In genomic region chr12:51183816-51184215, GRCh38 we compare ENCODE assay signal across 12 cellular contexts. TPM values are rescaled to one million over a fixed set of nuclear protein-coding genes. Genes with fewer than 3 reads are reported as not detected.
A peak's percentile ranks its signal among the peaks of the same experiment; 100 is the strongest.
DNase-seq lines count a peak whose midpoint lies in the region; ATAC-seq, FAIRE-seq and TF ChIP-seq lines count a peak whose summit lies in the region.
"Had no signal": no experiment of that assay in that cellular context is flagged by ENCODE, and none has a peak within 500 bp of the region (broad histone marks: within the 10 kb centered on the region; RNA-seq: fewer than 3 reads in every experiment).

No MANE protein-coding gene starts in this region.

- 56% methylated on average over 3 of the region's 3 CpGs for WGBS in A549 (ENCODE audit: missing lambda C conversion rate)
- 47% methylated on average over 3 of the region's 3 CpGs for WGBS in lower leg skin, 2 donors

- no peak for TF ChIP-seq RAD21 in A549 (conservative IDR thresholded peaks at IDR 0.05 in 1 of 2, IDR thresholded peaks at IDR 0.05 in 1 of 2)

- no peaks in the 10 kb centered on the region for H3K36me3 ChIP-seq in kidney (ENCODE audit: control insufficient read depth in 1 of 2, insufficient read depth in 2 of 2, low read length in 2 of 2)

- FAIRE-seq in A549 (lab: Jason Lieb, UNC) (no peak), kidney (lab: Jason Lieb, UNC) (no peak)

- H3K27ac Mint-ChIP-seq in WTC11 = no peak overlapping the region
- no peak overlapping the region for H3K27ac Mint-ChIP-seq in activated T-helper 17 cell treated with anti-CD3 and anti-CD28 coated beads, Interleukin-2, amount 50 U/mL, for 72 hours
- no peak overlapping the region for H3K27ac Mint-ChIP-seq in activated naive CD8-positive, alpha-beta T cell treated with anti-CD3 and anti-CD28 coated beads, Interleukin-2, amount 50 U/mL, for 24 hours

- H3K9me3 Mint-ChIP-seq in WTC11 = no peaks in the 10 kb centered on the region
- no peaks in the 10 kb centered on the region for H3K9me3 Mint-ChIP-seq in activated T-helper 17 cell treated with anti-CD3 and anti-CD28 coated beads, Interleukin-2, amount 50 U/mL, for 72 hours
- H3K9me3 Mint-ChIP-seq in activated naive CD8-positive, alpha-beta T cell treated with anti-CD3 and anti-CD28 coated beads, Interleukin-2, amount 50 U/mL, for 24 hours = no peaks in the 10 kb centered on the region

- intact Hi-C loops in kidney (cut with DNase I) (no loop called here), lower leg skin (cut with DNase I; ENCODE audit: low total_unique reads) (no loop called here)

- H3K4me3 ChIP-seq in A549 (no peak overlapping the region), kidney (ENCODE audit: low read length in 2 of 2) (no peak overlapping the region), lower leg skin (ENCODE audit: low read depth, poor library complexity, severe bottlenecking) (no peak overlapping the region)
- H3K4me3 ChIP-seq: gastroesophageal sphincter, skin epidermis had no signal

- DNase-seq in A549 (ENCODE audit: low read depth in 1 of 2, low spot score in 1 of 2) (no peak), NCI-H1092 treated with DMSO at 0.1 percent for 48 hours (lab: John Stamatoyannopoulos, UW) (peak; percentile 71), WTC11 (ENCODE audit: low spot score) (peak; percentile 26), kidney (peak; percentile 87), lower leg skin (ENCODE audit: low spot score in 2 of 2) (no peak)
- no peak for DNase-seq in activated naive CD8-positive, alpha-beta T cell treated with anti-CD3 and anti-CD28 coated beads, Interleukin-2, amount 50 U/mL, for 24 hours
- DNase-seq: AML-193 had no signal

- H3K27me3 Mint-ChIP-seq in WTC11 (ENCODE audit: low read depth) = no peaks in the 10 kb centered on the region
- H3K27me3 Mint-ChIP-seq in activated T-helper 17 cell treated with anti-CD3 and anti-CD28 coated beads, Interleukin-2, amount 50 U/mL, for 72 hours = no peaks in the 10 kb centered on the region
- H3K27me3 Mint-ChIP-seq in activated naive CD8-positive, alpha-beta T cell treated with anti-CD3 and anti-CD28 coated beads, Interleukin-2, amount 50 U/mL, for 24 hours = no peaks in the 10 kb centered on the region

- TF ChIP-seq CTCF in A549 (IDR thresholded peaks at IDR 0.05) (no peak), WTC11 (IDR thresholded peaks at IDR 0.05) (no peak), kidney (IDR thresholded peaks at IDR 0.05; ENCODE audit: borderline replicate concordance, extremely low read depth, insufficient read depth) (no peak), lower leg skin (IDR thresholded peaks at IDR 0.05) (no peak)

- H3K4me1 Mint-ChIP-seq in WTC11 = no peaks in the 10 kb centered on the region
- H3K4me1 Mint-ChIP-seq in activated T-helper 17 cell treated with anti-CD3 and anti-CD28 coated beads, Interleukin-2, amount 50 U/mL, for 72 hours = no peaks in the 10 kb centered on the region
- peaks cover 2% of the 10 kb centered on the region for H3K4me1 Mint-ChIP-seq in activated naive CD8-positive, alpha-beta T cell treated with anti-CD3 and anti-CD28 coated beads, Interleukin-2, amount 50 U/mL, for 24 hours

- H3K9ac ChIP-seq in kidney (ENCODE audit: low read length in 2 of 2) = no peak overlapping the region

- TF ChIP-seq POLR2A in A549 (IDR thresholded peaks at IDR 0.05; ENCODE audit: low read length) = no peak
- no peak for TF ChIP-seq POLR2A in lower leg skin (IDR thresholded peaks at IDR 0.05)

- H3K27ac ChIP-seq in A549 = no peak overlapping the region
- H3K27ac ChIP-seq in kidney (ENCODE audit: low read depth in 2 of 2, low read length in 2 of 2) = no peak overlapping the region
- H3K27ac ChIP-seq: gastroesophageal sphincter, HL-60, skin epidermis had no signal

- H3K9me3 ChIP-seq in A549 (no peaks in the 10 kb centered on the region), kidney (ENCODE audit: control insufficient read depth in 1 of 2, low read length in 2 of 2) (no peaks in the 10 kb centered on the region)
- H3K9me3 ChIP-seq: gastroesophageal sphincter had no signal

- H3K36me3 Mint-ChIP-seq in WTC11 = no peaks in the 10 kb centered on the region
- H3K36me3 Mint-ChIP-seq in activated T-helper 17 cell treated with anti-CD3 and anti-CD28 coated beads, Interleukin-2, amount 50 U/mL, for 72 hours (ENCODE audit: low read depth) = no peaks in the 10 kb centered on the region
- no peaks in the 10 kb centered on the region for H3K36me3 Mint-ChIP-seq in activated naive CD8-positive, alpha-beta T cell treated with anti-CD3 and anti-CD28 coated beads, Interleukin-2, amount 50 U/mL, for 24 hours (ENCODE audit: low read depth)

- H3K4me2 ChIP-seq in A549 = no peak overlapping the region

- ATAC-seq in A549 (peak; percentile 47 to 54; a peak in 3 of 6 replicates), WTC11 (peak; percentile 41; the same call in 1 of the 2 replicates), HG03095 (IDR thresholded peaks at IDR 0.05; ENCODE audit: unreplicated experiment) (no peak)
- no peak for ATAC-seq in activated T-helper 17 cell treated with anti-CD3 and anti-CD28 coated beads, Interleukin-2, amount 50 U/mL, for 72 hours (replicated peaks)
- ATAC-seq in activated naive CD8-positive, alpha-beta T cell treated with anti-CD3 and anti-CD28 coated beads, Interleukin-2, amount 50 U/mL, for 24 hours = no peak
- ATAC-seq: gastroesophageal sphincter had no signal

- POLR2A ChIA-PET in A549 (lab: Yijun Ruan, JAX) (no interaction called here), WTC11 (lab: Charles Lee) (interaction anchor here (1.0 kb wide), 1 partner anchor 101 kb away, joined by 6 read pairs; the partner anchor contains the start of gene CSRNP2)

- H3K4me1 ChIP-seq in A549 (no peaks in the 10 kb centered on the region), kidney (ENCODE audit: control insufficient read depth in 1 of 2, insufficient read depth in 1 of 2, low read depth in 1 of 2, low read length in 2 of 2) (peaks cover 4 to 10% of the 10 kb centered on the region in 2 donors)

- CTCF ChIA-PET in A549 (lab: Yijun Ruan, JAX) = interaction anchor here (1.0 kb wide), 1 partner anchor 8 kb away, joined by 3 read pairs; no protein-coding TSS in a partner anchor
- CTCF ChIA-PET in WTC11 (lab: Charles Lee) = interaction anchor here (0.6 to 1.1 kb wide), 4 partner anchors 34 to 394 kb away, joined by 3 to 4 read pairs (median 3); partner anchors contain the start of gene POU6F1

- TF ChIP-seq EP300 in A549 (IDR thresholded peaks at IDR 0.05) = no peak

- no peak overlapping the region for H3K4me3 Mint-ChIP-seq in WTC11
- H3K4me3 Mint-ChIP-seq in activated T-helper 17 cell treated with anti-CD3 and anti-CD28 coated beads, Interleukin-2, amount 50 U/mL, for 72 hours = no peak overlapping the region
- H3K4me3 Mint-ChIP-seq in activated naive CD8-positive, alpha-beta T cell treated with anti-CD3 and anti-CD28 coated beads, Interleukin-2, amount 50 U/mL, for 24 hours = no peak overlapping the region

TF ChIP-seq in A549, 52 proteins besides CTCF, POLR2A, EP300 and RAD21:
- TF ChIP-seq FOXS1 (CRISPR knock-in tag; IDR thresholded peaks at IDR 0.05) (no peak), EHMT2 (IDR thresholded peaks at IDR 0.05; ENCODE audit: low read depth) (no peak)
TF ChIP-seq in A549: peak in this region for 0.

TF ChIP-seq in WTC11, 78 proteins besides CTCF, POLR2A, EP300 and RAD21 (continues in another document):
- TF ChIP-seq MYBL2 (CRISPR knock-in tag; IDR thresholded peaks at IDR 0.05) (no peak), JAZF1 (CRISPR knock-in tag; IDR thresholded peaks at IDR 0.05) (no peak), SMAD4 (CRISPR knock-in tag; IDR thresholded peaks at IDR 0.05) (no peak), USF2 (CRISPR knock-in tag; IDR thresholded peaks at IDR 0.05) (no peak)

RNA-seq across cellular contexts. Expression of gene TFCP2, which starts 10.9 kb away (rescaled TPM):
- 36.9 and 39.8 TPM in 2 replicates for polyA plus RNA-seq in A549 (2011; rRNA removed)
- 15.8 and 15.9 TPM in 2 replicates for polyA plus RNA-seq in A549 (2012; cell fraction: cytosol; rRNA removed)
- 8.3 and 13.1 TPM in 2 replicates for polyA plus RNA-seq in A549 (2012; cell fraction: nucleus; rRNA removed)
- 18.7 to 19.4 TPM (median 19.0 TPM) in 3 replicates for polyA plus RNA-seq in A549 (2017; fragmentation: RNase III; extraction: RNeasy Plus Mini Kit Qiagen cat#74134 plus additional on column Dnase treatment)
- 10.9 TPM in 2 replicates for polyA minus RNA-seq in A549 (2011; rRNA and poly(A)+ RNA removed)
- total RNA-seq in WTC11 (2021) = 35.4 to 37.8 TPM (median 37.4 TPM) in 3 replicates
- 31.2 TPM for total RNA-seq in kidney
- 15.2 TPM for polyA plus RNA-seq in kidney (ENCODE audit: insufficient read depth, low read depth, low replicate concordance)
- total RNA-seq in lower leg skin = 10 to 100 TPM; 14.9 to 17.7 (median 17.1) TPM
- total RNA-seq in activated T-helper 17 cell treated with anti-CD3 and anti-CD28 coated beads, Interleukin-2, amount 50 U/mL, for 72 hours = 10 to 100 TPM; 30.4 to 30.7 TPM

RNA-seq across cellular contexts. Expression of gene POU6F1, which starts 34.0 kb away (rescaled TPM):
- polyA plus RNA-seq in A549 (2011; rRNA removed) (1.3 and 1.7 TPM in 2 replicates), A549 (2017; fragmentation: RNase III; extraction: RNeasy Plus Mini Kit Qiagen cat#74134 plus additional on column Dnase treatment) (0.58 to 0.92 TPM (median 0.77 TPM) in 3 replicates), kidney (ENCODE audit: insufficient read depth, low read depth, low replicate concordance) (5.2 TPM)
- polyA plus RNA-seq in A549 (2012; cell fraction: cytosol; rRNA removed) = 1.3 TPM in 2 replicates
- 3.5 and 4.2 TPM in 2 replicates for polyA plus RNA-seq in A549 (2012; cell fraction: nucleus; rRNA removed)
- polyA minus RNA-seq in A549 (2011; rRNA and poly(A)+ RNA removed) = 2.9 and 4.3 TPM in 2 replicates
- total RNA-seq in WTC11 (2021) (10.2 to 14.5 TPM (median 11.2 TPM) in 3 replicates), kidney (20.0 TPM), lower leg skin (10 to 100 TPM in 2 of 4 donors, 1 to 10 TPM in 2; 5.5 to 20.2 (median 10.6) TPM)
- total RNA-seq in activated T-helper 17 cell treated with anti-CD3 and anti-CD28 coated beads, Interleukin-2, amount 50 U/mL, for 72 hours = 10 to 100 TPM in 1 of 2 donors, 1 to 10 TPM in 1; 6.9 to 25.2 TPM

RNA-seq across cellular contexts. Expression of gene DAZAP2, which starts 54.8 kb away (rescaled TPM):
- 375 and 459 TPM in 2 replicates for polyA plus RNA-seq in A549 (2011; rRNA removed)
- polyA plus RNA-seq in A549 (2012; cell fraction: cytosol; rRNA removed) = 562 and 808 TPM in 2 replicates
- 357 and 411 TPM in 2 replicates for polyA plus RNA-seq in A549 (2012; cell fraction: nucleus; rRNA removed)
- 290 to 304 TPM (median 292 TPM) in 3 replicates for polyA plus RNA-seq in A549 (2017; fragmentation: RNase III; extraction: RNeasy Plus Mini Kit Qiagen cat#74134 plus additional on column Dnase treatment)
- 415 and 549 TPM in 2 replicates for polyA minus RNA-seq in A549 (2011; rRNA and poly(A)+ RNA removed)
- total RNA-seq in WTC11 (2021) = 30.4 to 35.8 TPM (median 33.0 TPM) in 3 replicates
- 319 TPM for total RNA-seq in kidney
- 363 TPM for polyA plus RNA-seq in kidney (ENCODE audit: insufficient read depth, low read depth, low replicate concordance)
- 100 to 1,000 TPM; 172 to 424 (median 256) TPM for total RNA-seq in lower leg skin
- total RNA-seq in activated T-helper 17 cell treated with anti-CD3 and anti-CD28 coated beads, Interleukin-2, amount 50 U/mL, for 72 hours = 100 to 1,000 TPM; 110 to 124 TPM

Comparison
In these comparisons a context has a peak if more than half of its experiments do, and no peak if none do; other contexts are left out.
1. ATAC-seq: peak in A549 (2 of 2) and WTC11 (single experiment); none in HG03095 (single experiment), activated T-helper 17 cell treated with anti-CD3 and anti-CD28 coated beads, Interleukin-2, amount 50 U/mL, for 72 hours (single experiment) and activated naive CD8-positive, alpha-beta T cell treated with anti-CD3 and anti-CD28 coated beads, Interleukin-2, amount 50 U/mL, for 24 hours (single experiment).
2. DNase-seq: peak in NCI-H1092 treated with DMSO at 0.1 percent for 48 hours (single experiment), WTC11 (single experiment) and kidney (single experiment); none in A549 (0 of 2), lower leg skin (0 of 2) and activated naive CD8-positive, alpha-beta T cell treated with anti-CD3 and anti-CD28 coated beads, Interleukin-2, amount 50 U/mL, for 24 hours (single experiment).